Comparison of ENCODE assay signal across 10 cellular contexts in the genomic region with DNA sequence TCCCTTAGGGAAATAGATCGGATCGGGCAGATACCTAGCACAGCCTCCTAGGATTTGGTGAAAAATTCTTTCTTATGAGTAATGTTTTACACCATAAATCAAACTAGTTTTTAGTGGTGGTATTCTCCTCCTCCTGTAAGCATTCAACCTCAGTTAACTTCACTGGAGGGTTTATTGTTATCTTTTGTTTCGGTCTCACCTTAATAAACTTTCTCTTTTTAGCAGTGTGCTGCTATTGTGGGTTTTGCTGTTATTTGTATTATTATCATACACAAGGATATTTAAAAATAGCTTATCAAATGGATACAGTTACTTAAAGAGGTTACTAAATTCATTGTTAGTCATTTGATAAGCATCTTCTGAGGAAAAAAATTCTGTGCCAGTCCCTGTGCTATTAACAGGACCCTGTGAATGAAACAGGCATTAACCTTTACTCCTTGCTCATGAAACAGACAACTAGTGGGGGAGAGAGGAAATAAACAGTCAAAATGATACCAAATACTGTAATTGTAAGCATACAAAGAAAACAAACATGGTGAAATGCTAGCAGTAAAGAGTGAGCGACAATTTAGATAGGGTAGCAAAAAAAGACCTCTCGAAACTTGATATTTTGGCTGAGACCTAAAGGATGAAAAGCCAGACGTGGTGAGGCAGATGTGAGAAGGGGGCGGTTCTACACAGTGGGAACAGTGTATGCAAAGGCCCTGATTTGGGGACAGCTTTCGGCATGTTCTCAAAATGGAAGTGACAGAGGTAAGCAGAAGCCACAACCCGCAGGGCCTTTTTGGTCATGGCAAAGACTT.
DNase-seq lines count a peak whose midpoint lies in the region; ATAC-seq and TF ChIP-seq lines count a peak whose summit lies in the region.
"Had no signal": no experiment of that assay in that cellular context is flagged by ENCODE, and none has a peak within 500 bp of the region (broad histone marks: within the 10 kb centered on the region; RNA-seq: fewer than 3 reads in every experiment).

No MANE protein-coding gene starts in this region.

- H3K4me2 ChIP-seq in mesenchymal stem cell (ENCODE audit: low read length, poor library complexity, severe bottlenecking): no peak overlapping the region

- 90% methylated on average over 7 of the region's 9 CpGs for WGBS in mesenchymal stem cell

- H3K9me3 ChIP-seq in mesenchymal stem cell (ENCODE audit: control insufficient read depth, low read length): no peaks in the 10 kb centered on the region
- H3K9me3 ChIP-seq: ascending aorta had no signal

- H2BK5ac ChIP-seq in mesenchymal stem cell (ENCODE audit: low read depth, low read length, poor library complexity, severe bottlenecking): no peak overlapping the region

- no peaks in the 10 kb centered on the region for H3K4me1 Mint-ChIP-seq in activated CD8-positive, alpha-beta T cell treated with anti-CD3 and anti-CD28 coated beads for 36 hours (ENCODE audit: low read depth)

- no peaks in the 10 kb centered on the region for H3K27me3 Mint-ChIP-seq in activated CD8-positive, alpha-beta T cell treated with anti-CD3 and anti-CD28 coated beads for 36 hours

- H3K27me3 ChIP-seq in mesenchymal stem cell (ENCODE audit: control insufficient read depth in 1 of 2, insufficient read depth in 1 of 2, low read length in 2 of 2): no peaks in the 10 kb centered on the region
- H3K27me3 ChIP-seq: ascending aorta had no signal

- no peaks in the 10 kb centered on the region for H3K36me3 Mint-ChIP-seq in activated CD8-positive, alpha-beta T cell treated with anti-CD3 and anti-CD28 coated beads for 36 hours (ENCODE audit: low read depth)

- H3K18ac ChIP-seq in mesenchymal stem cell (ENCODE audit: low read depth in 1 of 2, low read length in 2 of 2): no peak overlapping the region

- H2AK5ac ChIP-seq in mesenchymal stem cell (ENCODE audit: low read length, severe bottlenecking): no peak overlapping the region

- no peaks in the 10 kb centered on the region for H3K4me1 ChIP-seq in mesenchymal stem cell (ENCODE audit: control insufficient read depth, insufficient read depth, low read depth, low read length)
- H3K4me1 ChIP-seq: ascending aorta had no signal

- no peak overlapping the region for H2AFZ ChIP-seq in mesenchymal stem cell (ENCODE audit: low read depth, low read length)

- no peak overlapping the region for H3K14ac ChIP-seq in mesenchymal stem cell (ENCODE audit: low read length in 2 of 2)

- H3K4me3 Mint-ChIP-seq in activated CD8-positive, alpha-beta T cell treated with anti-CD3 and anti-CD28 coated beads for 36 hours: no peak overlapping the region

- no peak for TF ChIP-seq CTCF in activated CD8-positive, alpha-beta T cell treated with anti-CD3 and anti-CD28 coated beads for 36 hours (IDR thresholded peaks at IDR 0.05)

- H3K9ac ChIP-seq in mesenchymal stem cell (ENCODE audit: low read length): no peak overlapping the region

- H3K9me3 Mint-ChIP-seq in activated CD8-positive, alpha-beta T cell treated with anti-CD3 and anti-CD28 coated beads for 36 hours: no peaks in the 10 kb centered on the region

- H3K36me3 ChIP-seq in mesenchymal stem cell (ENCODE audit: control insufficient read depth in 1 of 2, insufficient read depth in 2 of 2, low read depth in 1 of 2, low read length in 2 of 2): no peaks in the 10 kb centered on the region
- H3K36me3 ChIP-seq: ascending aorta had no signal

- H2BK120ac ChIP-seq in mesenchymal stem cell (ENCODE audit: low read depth, low read length): peak overlapping the region; percentile 43

- no peak overlapping the region for H3K4me3 ChIP-seq in mesenchymal stem cell (ENCODE audit: insufficient read depth in 1 of 2, low read depth in 1 of 2, low read length in 2 of 2)
- H3K4me3 ChIP-seq: ascending aorta, skin epidermis had no signal

- peak overlapping the region; percentile 50 for H4K91ac ChIP-seq in mesenchymal stem cell (ENCODE audit: low read length)

- H4K8ac ChIP-seq in mesenchymal stem cell (ENCODE audit: low read length): no peak overlapping the region

- no peak overlapping the region for H3K27ac Mint-ChIP-seq in activated CD8-positive, alpha-beta T cell treated with anti-CD3 and anti-CD28 coated beads for 36 hours

- intact Hi-C loops in activated CD8-positive, alpha-beta T cell treated with anti-CD3 and anti-CD28 coated beads for 36 hours (cut with micrococcal nuclease): no loop called here

- H2BK12ac ChIP-seq in mesenchymal stem cell (ENCODE audit: low read length in 2 of 2): no peak overlapping the region

- POLR2A ChIA-PET in activated CD8-positive, alpha-beta T cell treated with anti-CD3 and anti-CD28 coated beads for 36 hours (lab: Charles Lee): no interaction called here

- H3K4ac ChIP-seq in mesenchymal stem cell (ENCODE audit: low read depth in 1 of 2, low read length in 2 of 2): peak overlapping the region in 1 of 2 experiments; percentile 17

- no peak overlapping the region for H3K23ac ChIP-seq in mesenchymal stem cell (ENCODE audit: low read length in 2 of 2)

- H3K27ac ChIP-seq in mesenchymal stem cell (ENCODE audit: low read length, poor library complexity, severe bottlenecking): no peak overlapping the region
- H3K27ac ChIP-seq: ascending aorta, skin epidermis had no signal

- no peak overlapping the region for H2BK15ac ChIP-seq in mesenchymal stem cell (ENCODE audit: low read depth, poor library complexity, severe bottlenecking)

- peak; percentile 96 for ATAC-seq in GM19025 (IDR thresholded peaks at IDR 0.05; ENCODE audit: low read depth, unreplicated experiment)
- peak; percentile 81 for ATAC-seq in GM21737 (IDR thresholded peaks at IDR 0.05; ENCODE audit: unreplicated experiment)
- ATAC-seq in HG03159 (IDR thresholded peaks at IDR 0.05; ENCODE audit: unreplicated experiment): peak; percentile 95
- no peak for ATAC-seq in activated CD8-positive, alpha-beta T cell treated with anti-CD3 and anti-CD28 coated beads for 36 hours

- no peaks in the 10 kb centered on the region for H3K79me1 ChIP-seq in mesenchymal stem cell (replicated peaks; ENCODE audit: low read length, poor library complexity, severe bottlenecking)

- DNase-seq in mesenchymal stem cell (no peak), NCI-H2081 treated with DMSO at 0.1 percent for 48 hours (lab: John Stamatoyannopoulos, UW) (no peak)
- DNase-seq in activated CD8-positive, alpha-beta T cell treated with anti-CD3 and anti-CD28 coated beads for 36 hours: no peak
- no peak for DNase-seq in activated CD4-positive, alpha-beta T cell treated with anti-CD3 and anti-CD28 coated beads, Interleukin-2, amount 50 U/mL, for 4 hours
- DNase-seq: DMS153 had no signal

- CTCF ChIA-PET in activated CD8-positive, alpha-beta T cell treated with anti-CD3 and anti-CD28 coated beads for 36 hours (lab: Charles Lee): no interaction called here
